1 cellular context compared by ENCODE assay signal in the genomic region with DNA sequence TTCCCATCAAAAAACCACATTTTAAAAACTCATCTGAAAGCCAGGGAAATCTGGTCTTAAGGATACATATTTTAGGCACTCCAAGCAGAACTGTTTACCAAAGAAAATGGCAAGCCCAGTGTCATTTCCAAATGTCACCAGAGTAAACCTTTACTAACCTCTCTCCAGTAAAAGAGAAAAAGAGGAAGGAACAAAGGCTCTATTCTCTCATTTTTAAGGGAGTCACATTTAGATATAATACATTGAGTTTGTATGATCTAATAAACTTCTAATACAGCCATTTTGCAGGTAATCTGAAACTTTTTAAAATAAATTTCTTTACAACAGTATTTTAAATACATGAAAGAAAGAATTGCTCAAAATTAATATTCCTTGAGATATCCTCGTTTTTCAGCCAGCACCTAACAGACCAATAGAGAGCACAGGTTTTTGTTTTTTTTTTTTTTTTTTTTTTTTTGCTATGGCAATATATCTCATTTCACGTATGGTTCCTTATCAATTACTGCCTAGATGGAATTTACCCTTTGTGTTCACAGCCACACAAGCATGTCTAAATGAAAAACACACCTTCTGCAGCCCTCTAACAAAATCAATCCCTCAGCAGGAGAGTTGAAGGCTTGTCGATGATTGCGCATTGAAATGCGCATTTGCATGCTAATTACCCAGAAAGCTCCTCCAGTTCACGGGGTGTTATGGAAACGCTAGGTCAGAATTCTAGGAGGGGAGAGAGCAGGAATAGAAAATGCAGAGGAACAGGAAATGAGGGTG.
TF ChIP-seq lines count a peak whose summit lies in the region.

No MANE protein-coding gene starts in this region.

TF ChIP-seq in HEK293, 187 proteins besides CTCF, POLR2A, EP300 and RAD21:
- TF ChIP-seq ZNF654 (tag by site-specific recombination; IDR thresholded peaks at IDR 0.05; ENCODE audit: low read depth) (no peak), ZNF362 (tag by site-specific recombination; IDR thresholded peaks at IDR 0.05) (peak; percentile 31; the same call in 1 of the 2 replicates)
- TF ChIP-seq, protein P1, sequence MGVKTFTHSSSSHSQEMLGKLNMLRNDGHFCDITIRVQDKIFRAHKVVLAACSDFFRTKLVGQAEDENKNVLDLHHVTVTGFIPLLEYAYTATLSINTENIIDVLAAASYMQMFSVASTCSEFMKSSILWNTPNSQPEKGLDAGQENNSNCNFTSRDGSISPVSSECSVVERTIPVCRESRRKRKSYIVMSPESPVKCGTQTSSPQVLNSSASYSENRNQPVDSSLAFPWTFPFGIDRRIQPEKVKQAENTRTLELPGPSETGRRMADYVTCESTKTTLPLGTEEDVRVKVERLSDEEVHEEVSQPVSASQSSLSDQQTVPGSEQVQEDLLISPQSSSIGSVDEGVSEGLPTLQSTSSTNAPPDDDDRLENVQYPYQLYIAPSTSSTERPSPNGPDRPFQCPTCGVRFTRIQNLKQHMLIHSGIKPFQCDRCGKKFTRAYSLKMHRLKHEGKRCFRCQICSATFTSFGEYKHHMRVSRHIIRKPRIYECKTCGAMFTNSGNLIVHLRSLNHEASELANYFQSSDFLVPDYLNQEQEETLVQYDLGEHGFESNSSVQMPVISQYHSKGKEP (tag by site-specific recombination; IDR thresholded peaks at IDR 0.05) = 0 out of 2 replicates have a peak, but pooled peaks have one; percentile 25
